In the genomic region with DNA sequence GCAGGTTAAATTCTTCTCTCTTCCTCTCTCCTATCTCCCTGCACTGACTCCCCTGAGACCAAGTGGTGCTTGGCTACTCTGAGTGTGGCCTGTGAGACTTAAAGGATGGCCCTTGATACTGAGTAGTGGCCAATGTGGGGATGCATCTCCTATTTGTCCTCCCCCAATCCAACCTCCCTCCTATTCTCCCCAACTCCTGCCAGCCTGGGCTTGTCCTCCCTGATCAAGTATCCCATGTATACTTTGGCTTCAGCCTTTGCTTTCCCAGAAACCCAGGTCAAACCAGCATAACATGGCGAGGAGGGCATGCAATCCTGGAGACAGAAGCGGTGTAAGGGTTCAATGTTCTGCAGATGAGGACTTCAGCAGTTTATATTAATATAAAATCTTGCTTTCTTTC, we compare ENCODE assay signal across 36 cellular contexts.
"Had no signal": no experiment of that assay in that cellular context is flagged by ENCODE, and none has a peak within 500 bp of the region (broad histone marks: within the 10 kb centered on the region; RNA-seq: fewer than 3 reads in every experiment).

No MANE protein-coding gene starts in this region.

- H3K27ac ChIP-seq: adrenal gland, body of pancreas, brain microvascular endothelial cell, breast epithelium, VCaP had no signal

- H3K9me3 ChIP-seq: adrenal gland, body of pancreas, breast epithelium had no signal

- H3K4me3 ChIP-seq: adrenal gland, body of pancreas, breast epithelium had no signal

- H3K4me3 Mint-ChIP-seq: activated B cell treated with CpG ODN at 0.5 μM for 24 hours; activated CD4-positive, alpha-beta memory T cell treated with anti-CD3 and anti-CD28 coated beads for 36 hours; activated CD4-positive, alpha-beta T cell treated with anti-CD3 and anti-CD28 coated beads, Interleukin-2, amount 10 ng/mL, durations not matched to agents 24 days and 14 days; activated CD8-positive, alpha-beta T cell treated with anti-CD3 and anti-CD28 coated beads for 36 hours; activated naive CD4-positive, alpha-beta T cell treated with anti-CD3 and anti-CD28 coated beads for 36 hours; activated naive CD8-positive, alpha-beta T cell treated with anti-CD3 and anti-CD28 coated beads for 36 hours; activated T-cell treated with anti-CD3 and anti-CD28 coated beads, Interleukin-2, amount 50 U/mL, for 4 hours; activated T-cell treated with anti-CD3 and anti-CD28 coated beads, Interleukin-2, amount 50 U/mL, for 72 hours; activated T-helper 1 cell treated with anti-CD3 and anti-CD28 coated beads, Interleukin-12 subunit alpha, Interleukin-12 subunit beta, Interleukin-2, Interleukin-4 antibody, amounts not matched to agents 30 ng/mL and 10 ng/mL and 1 ng/mL, durations not matched to agents 14 hours and 24 hours and 36 hours; activated T-helper 17 cell treated with anti-CD3 and anti-CD28 coated beads, Interleukin-2, amount 50 U/mL, for 72 hours; central memory CD8-positive, alpha-beta T cell; T-helper 1 cell treated with Interleukin-12 subunit alpha and Interleukin-12 subunit beta and Interleukin-4 antibody, amounts not matched to agents 30 μg/mL and 1 μg/mL, for 36 hours; T-helper 2 cell treated with Interferon-gamma antibody and Interleukin-4, amounts not matched to agents 5 μg/mL and 100 μg/mL, for 36 hours had no signal

- H3K27me3 ChIP-seq: adrenal gland, body of pancreas, brain microvascular endothelial cell, breast epithelium had no signal

- H3K36me3 Mint-ChIP-seq: activated CD4-positive, alpha-beta memory T cell treated with anti-CD3 and anti-CD28 coated beads for 36 hours; activated naive CD4-positive, alpha-beta T cell treated with anti-CD3 and anti-CD28 coated beads, Interleukin-2, amount 50 U/mL, for 72 hours; activated naive CD8-positive, alpha-beta T cell treated with anti-CD3 and anti-CD28 coated beads for 36 hours had no signal

- H3K27me3 Mint-ChIP-seq: activated naive CD8-positive, alpha-beta T cell treated with anti-CD3 and anti-CD28 coated beads for 36 hours had no signal

- H3K9me3 Mint-ChIP-seq: activated B cell treated with CpG ODN at 0.5 μM for 24 hours; activated CD4-positive, alpha-beta memory T cell treated with anti-CD3 and anti-CD28 coated beads for 36 hours; activated CD4-positive, alpha-beta T cell treated with anti-CD3 and anti-CD28 coated beads, Interleukin-2, amount 10 ng/mL, durations not matched to agents 24 days and 14 days; activated CD8-positive, alpha-beta T cell treated with anti-CD3 and anti-CD28 coated beads for 36 hours; activated naive CD4-positive, alpha-beta T cell treated with anti-CD3 and anti-CD28 coated beads for 36 hours; activated naive CD4-positive, alpha-beta T cell treated with anti-CD3 and anti-CD28 coated beads, Interleukin-2, amount 50 U/mL, for 72 hours; activated naive CD8-positive, alpha-beta T cell treated with anti-CD3 and anti-CD28 coated beads for 36 hours; activated T-cell treated with anti-CD3 and anti-CD28 coated beads, Interleukin-2, amount 50 U/mL, for 4 hours; activated T-cell treated with anti-CD3 and anti-CD28 coated beads, Interleukin-2, amount 50 U/mL, for 72 hours; activated T-helper 1 cell treated with anti-CD3 and anti-CD28 coated beads, Interleukin-12 subunit alpha, Interleukin-12 subunit beta, Interleukin-2, Interleukin-4 antibody, amounts not matched to agents 30 ng/mL and 10 ng/mL and 1 ng/mL, durations not matched to agents 14 hours and 24 hours and 36 hours; activated T-helper 17 cell treated with anti-CD3 and anti-CD28 coated beads, Interleukin-2, amount 50 U/mL, for 72 hours; central memory CD8-positive, alpha-beta T cell; T-helper 1 cell treated with Interleukin-12 subunit alpha and Interleukin-12 subunit beta and Interleukin-4 antibody, amounts not matched to agents 30 μg/mL and 1 μg/mL, for 36 hours; T-helper 2 cell treated with Interferon-gamma antibody and Interleukin-4, amounts not matched to agents 5 μg/mL and 100 μg/mL, for 36 hours had no signal

- DNase-seq: activated B cell treated with CpG ODN at 0.5 μM for 24 hours; activated CD4-positive, alpha-beta memory T cell treated with anti-CD3 and anti-CD28 coated beads for 36 hours; activated CD4-positive, alpha-beta T cell treated with anti-CD3 and anti-CD28 coated beads for 4 hours; activated CD4-positive, alpha-beta T cell treated with anti-CD3 and anti-CD28 coated beads, Interleukin-2, amount 10 ng/mL, durations not matched to agents 24 days and 14 days; activated CD4-positive, alpha-beta T cell treated with anti-CD3 and anti-CD28 coated beads, Interleukin-2, amount 50 U/mL, for 1 hour; activated CD4-positive, alpha-beta T cell treated with anti-CD3 and anti-CD28 coated beads, Interleukin-2, amount 50 U/mL, for 4 hours; activated CD4-positive, CD25-positive, alpha-beta regulatory T cell treated with anti-CD3 and anti-CD28 coated beads, Interleukin-2, amount 50 U/mL, for 72 hours; activated CD8-positive, alpha-beta T cell treated with anti-CD3 and anti-CD28 coated beads for 36 hours; activated effector memory CD4-positive, alpha-beta T cell treated with anti-CD3 and anti-CD28 coated beads, Interleukin-2, amount 50 U/mL, for 16 hours; activated gamma-delta T cell treated with Interleukin-2 at 50 U/mL for 16 hours; activated naive CD4-positive, alpha-beta T cell; activated naive CD4-positive, alpha-beta T cell treated with anti-CD3 and anti-CD28 coated beads for 36 hours; activated naive CD4-positive, alpha-beta T cell treated with anti-CD3 and anti-CD28 coated beads, Interleukin-2, amount 50 U/mL, for 16 hours; activated naive CD8-positive, alpha-beta T cell treated with anti-CD3 and anti-CD28 coated beads for 36 hours; activated T-cell treated with anti-CD3 and anti-CD28 coated beads for 4 hours; activated T-cell treated with anti-CD3 and anti-CD28 coated beads, Interleukin-2, amount 50 U/mL, for 1 hour; activated T-cell treated with anti-CD3 and anti-CD28 coated beads, Interleukin-2, amount 50 U/mL, for 4 hours; activated T-cell treated with anti-CD3 and anti-CD28 coated beads, Interleukin-2, amount 50 U/mL, for 72 hours; adrenal gland; amniotic stem cell; aorta; body of pancreas; brain microvascular endothelial cell; cerebellar nuclear complex; SW 1271; T-helper 1 cell; T-helper 2 cell; T-helper 9 cell had no signal

- H3K4me1 Mint-ChIP-seq: activated B cell treated with CpG ODN at 0.5 μM for 24 hours; activated CD4-positive, alpha-beta T cell treated with anti-CD3 and anti-CD28 coated beads, Interleukin-2, amount 10 ng/mL, durations not matched to agents 24 days and 14 days had no signal

- ATAC-seq: activated CD8-positive, alpha-beta T cell treated with anti-CD3 and anti-CD28 coated beads for 36 hours; activated naive CD4-positive, alpha-beta T cell treated with anti-CD3 and anti-CD28 coated beads, Interleukin-2, amount 50 U/mL, for 72 hours; activated T-cell treated with anti-CD3 and anti-CD28 coated beads, Interleukin-2, amount 50 U/mL, for 4 hours; activated T-cell treated with anti-CD3 and anti-CD28 coated beads, Interleukin-2, amount 50 U/mL, for 72 hours; activated T-helper 17 cell treated with anti-CD3 and anti-CD28 coated beads, Interleukin-2, amount 50 U/mL, for 72 hours; body of pancreas had no signal

- H3K4me1 ChIP-seq: adrenal gland, breast epithelium had no signal

- H3K36me3 ChIP-seq: adrenal gland, brain microvascular endothelial cell, breast epithelium had no signal

- H3K27ac Mint-ChIP-seq: activated B cell treated with CpG ODN at 0.5 μM for 24 hours; activated CD4-positive, alpha-beta memory T cell treated with anti-CD3 and anti-CD28 coated beads for 36 hours; activated CD4-positive, alpha-beta T cell treated with anti-CD3 and anti-CD28 coated beads, Interleukin-2, amount 10 ng/mL, durations not matched to agents 24 days and 14 days; activated CD8-positive, alpha-beta T cell treated with anti-CD3 and anti-CD28 coated beads for 36 hours; activated naive CD4-positive, alpha-beta T cell treated with anti-CD3 and anti-CD28 coated beads for 36 hours; activated naive CD4-positive, alpha-beta T cell treated with anti-CD3 and anti-CD28 coated beads, Interleukin-2, amount 50 U/mL, for 72 hours; activated naive CD8-positive, alpha-beta T cell treated with anti-CD3 and anti-CD28 coated beads for 36 hours; activated T-cell treated with anti-CD3 and anti-CD28 coated beads, Interleukin-2, amount 50 U/mL, for 72 hours; activated T-helper 1 cell treated with anti-CD3 and anti-CD28 coated beads, Interleukin-12 subunit alpha, Interleukin-12 subunit beta, Interleukin-2, Interleukin-4 antibody, amounts not matched to agents 30 ng/mL and 10 ng/mL and 1 ng/mL, durations not matched to agents 14 hours and 24 hours and 36 hours; activated T-helper 17 cell treated with anti-CD3 and anti-CD28 coated beads, Interleukin-2, amount 50 U/mL, for 72 hours; T-helper 1 cell treated with Interleukin-12 subunit alpha and Interleukin-12 subunit beta and Interleukin-4 antibody, amounts not matched to agents 30 μg/mL and 1 μg/mL, for 36 hours; T-helper 2 cell treated with Interferon-gamma antibody and Interleukin-4, amounts not matched to agents 5 μg/mL and 100 μg/mL, for 36 hours had no signal
